In genomic region chr2:5464657-5465056, GRCh38 we compare ENCODE assay signal across 2 cellular contexts.
TF ChIP-seq lines count a peak whose summit lies in the region.

No MANE protein-coding gene starts in this region.

TF ChIP-seq in SK-N-SH treated with all-trans-retinoic acid at 6 μM for 48 hours, 23 proteins besides CTCF, POLR2A, EP300 and RAD21 (continued from another document):
- TF ChIP-seq CSRNP3 (CRISPR knock-in tag; IDR thresholded peaks at IDR 0.05) = 0 out of 2 replicates have a peak, but pooled peaks have one; percentile 48
- TF ChIP-seq RARB (CRISPR knock-in tag; IDR thresholded peaks at IDR 0.05) = no peak
- TF ChIP-seq ZNF8 (CRISPR knock-in tag; IDR thresholded peaks at IDR 0.05) = no peak
- TF ChIP-seq CSDC2 (CRISPR knock-in tag; IDR thresholded peaks at IDR 0.05) = no peak
- TF ChIP-seq ISL1 (CRISPR knock-in tag; IDR thresholded peaks at IDR 0.05) = peak; percentile 46; the same call in 1 of the 2 replicates

TF ChIP-seq in SK-N-SH, 30 proteins besides CTCF, POLR2A, EP300 and RAD21 (continued from another document):
- TF ChIP-seq ZBTB33 (IDR thresholded peaks at IDR 0.05; ENCODE audit: borderline replicate concordance, low read depth) (no peak), YY1 (IDR thresholded peaks at IDR 0.05; ENCODE audit: low read depth) (no peak), RXRA (IDR thresholded peaks at IDR 0.05; ENCODE audit: borderline replicate concordance, low read depth) (no peak), ELF1 (IDR thresholded peaks at IDR 0.05) (no peak), MAX (IDR thresholded peaks at IDR 0.05; ENCODE audit: low read depth) (no peak), JUND (IDR thresholded peaks at IDR 0.05) (no peak), GABPA (IDR thresholded peaks at IDR 0.05; ENCODE audit: low read depth) (no peak)
